ENCODE assay signal across 15 cellular contexts in the genomic region with DNA sequence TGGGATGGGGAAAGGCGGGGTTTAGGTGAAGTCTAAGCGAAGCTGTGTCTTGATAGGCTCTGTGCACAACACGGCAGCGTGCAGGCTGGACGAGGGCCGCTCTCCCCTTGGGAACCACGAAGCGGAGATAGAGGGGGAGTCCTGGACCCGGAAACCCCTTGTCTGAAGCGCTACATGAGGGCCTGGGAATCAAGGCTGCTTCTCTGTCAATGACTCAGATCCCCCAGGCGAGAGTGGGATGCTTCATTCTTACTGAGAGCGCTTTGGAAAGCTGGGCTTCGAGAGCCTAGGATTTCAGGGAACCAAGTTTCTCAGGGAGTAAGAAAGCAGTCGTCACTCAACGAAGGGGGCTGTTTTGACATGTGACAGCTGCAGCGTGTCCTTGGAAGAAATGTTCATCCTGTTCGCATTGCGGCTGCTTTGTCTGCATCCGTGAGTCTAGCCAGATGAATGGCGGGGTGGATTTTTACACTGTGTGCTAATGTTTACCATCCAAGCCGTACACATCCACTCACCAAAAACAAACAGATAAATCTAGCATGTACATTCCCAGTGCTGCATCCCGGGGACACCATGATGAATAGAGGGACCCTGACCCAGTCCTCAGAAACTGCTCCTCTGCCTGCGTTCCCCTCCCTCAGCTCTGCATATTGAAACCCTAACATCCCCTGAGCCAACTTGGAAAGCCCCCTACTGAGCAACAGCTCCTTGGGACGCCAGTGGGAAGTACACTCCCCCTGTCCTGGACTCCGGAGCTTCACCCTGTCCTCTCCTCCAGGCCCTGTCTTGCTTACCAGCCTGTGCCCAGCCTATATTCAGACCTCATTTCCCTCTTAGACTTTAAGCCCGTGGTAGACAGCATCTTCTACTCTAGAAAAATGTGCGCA. TPM values are rescaled to one million over a fixed set of nuclear protein-coding genes. Genes with fewer than 3 reads are reported as not detected.
DNase-seq lines count a peak whose midpoint lies in the region; ATAC-seq, FAIRE-seq and TF ChIP-seq lines count a peak whose summit lies in the region.
"Had no signal": no experiment of that assay in that cellular context is flagged by ENCODE, and none has a peak within 500 bp of the region (broad histone marks: within the 10 kb centered on the region; RNA-seq: fewer than 3 reads in every experiment).

No MANE protein-coding gene starts in this region.

- H3K4me1 Mint-ChIP-seq in CD8-positive, alpha-beta T cell (ENCODE audit: low read depth), result peaks cover 42% of the 10 kb centered on the region
- H3K4me1 Mint-ChIP-seq in astrocyte (ENCODE audit: low read depth, unreplicated experiment), result peaks cover 16% of the 10 kb centered on the region

- TF ChIP-seq CTCF in CD8-positive, alpha-beta T cell (IDR thresholded peaks at IDR 0.05), result no peak
- no peak for TF ChIP-seq CTCF in IMR-90 (conservative IDR thresholded peaks at IDR 0.05; ENCODE audit: low read depth, low read length)
- TF ChIP-seq CTCF in astrocyte (IDR thresholded peaks at IDR 0.05; ENCODE audit: insufficient read depth, low read depth, low read length), result no peak
- TF ChIP-seq CTCF in lower lobe of right lung (IDR thresholded peaks at IDR 0.05), result no peak

- no peaks in the 10 kb centered on the region for H3K79me2 ChIP-seq in astrocyte (ENCODE audit: insufficient read depth, low read length)

- no peak for ATAC-seq in CD8-positive, alpha-beta T cell
- ATAC-seq in IMR-90 (ENCODE audit: low read depth) (peak; percentile 9), lower lobe of right lung (no peak), HG03442 (IDR thresholded peaks at IDR 0.05; ENCODE audit: unreplicated experiment) (no peak), GM18861 (IDR thresholded peaks at IDR 0.05; ENCODE audit: unreplicated experiment) (no peak)

- H3K4me3 ChIP-seq in CD8-positive, alpha-beta T cell (ENCODE audit: low read depth, low read length), result no peak overlapping the region
- H3K4me3 ChIP-seq in IMR-90 (ENCODE audit: insufficient read depth, low read depth, low read length), result no peak overlapping the region
- H3K4me3 ChIP-seq in astrocyte (ENCODE audit: insufficient read depth, low read depth, low read length), result no peak overlapping the region
- no peak overlapping the region for H3K4me3 ChIP-seq in lower lobe of right lung
- H3K4me3 ChIP-seq: right lobe of liver had no signal

- H4K91ac ChIP-seq in IMR-90 (ENCODE audit: insufficient read depth, low read depth, low read length), result peak overlapping the region; percentile 99

- in situ Hi-C loops in IMR-90 (cut with MboI; ENCODE audit: low sequenced_read_pairs), result no loop called here

- peaks cover 41% of the 10 kb centered on the region for H3K4me1 ChIP-seq in CD8-positive, alpha-beta T cell (ENCODE audit: insufficient read depth, low read length)
- H3K4me1 ChIP-seq in IMR-90 (ENCODE audit: control insufficient read depth, insufficient read depth, low read length), result peaks cover 25% of the 10 kb centered on the region
- peaks cover 25% of the 10 kb centered on the region for H3K4me1 ChIP-seq in astrocyte (ENCODE audit: insufficient read depth, low read length)
- H3K4me1 ChIP-seq in lower lobe of right lung, result peaks cover 18% of the 10 kb centered on the region
- H3K4me1 ChIP-seq: right lobe of liver had no signal

- H2BK15ac ChIP-seq in IMR-90 (ENCODE audit: low read depth, low read length), result peak overlapping the region; percentile 90; the same call in 2 of the 3 replicates

- no peaks in the 10 kb centered on the region for H3K9me3 Mint-ChIP-seq in CD8-positive, alpha-beta T cell
- no peaks in the 10 kb centered on the region for H3K9me3 Mint-ChIP-seq in astrocyte (ENCODE audit: unreplicated experiment)

- H3K9me1 ChIP-seq in IMR-90 (ENCODE audit: insufficient read depth, low read length), result peaks cover 19% of the 10 kb centered on the region

- FAIRE-seq in astrocyte (lab: Jason Lieb, UNC), result no peak
- FAIRE-seq: GM12891 had no signal

- peak; percentile 14 for TF ChIP-seq RAD21 in IMR-90 (IDR thresholded peaks at IDR 0.05; ENCODE audit: low read length)

- peaks cover 8 to 36% of the 10 kb centered on the region in 2 experiments; a peak in 3 of 4 replicates for H3K79me1 ChIP-seq in IMR-90 (ENCODE audit: low read depth in 1 of 2, low read length in 2 of 2)

- peak overlapping the region; percentile 96 for H2AK5ac ChIP-seq in IMR-90 (ENCODE audit: low read depth, low read length)

- H3K56ac ChIP-seq in IMR-90 (ENCODE audit: extremely low read depth, insufficient read depth, low read length), result peak overlapping the region; percentile 75

- H3K36me3 ChIP-seq in CD8-positive, alpha-beta T cell (ENCODE audit: insufficient read depth, low read length), result peaks cover 6% of the 10 kb centered on the region
- H3K36me3 ChIP-seq in IMR-90 (ENCODE audit: control insufficient read depth, insufficient read depth, low read length) (peaks cover 11% of the 10 kb centered on the region; the same call in 1 of the 2 replicates), astrocyte (ENCODE audit: insufficient read depth, low read length) (no peaks in the 10 kb centered on the region), lower lobe of right lung (peaks cover 6% of the 10 kb centered on the region)
- H3K36me3 ChIP-seq: right lobe of liver had no signal

- H2BK120ac ChIP-seq in IMR-90 (ENCODE audit: low read depth, low read length), result peak overlapping the region; percentile 99

- H3K4me2 ChIP-seq in IMR-90 (ENCODE audit: low read depth, low read length) (peak overlapping the region; percentile 47), astrocyte (ENCODE audit: low read length) (peak overlapping the region; percentile 20)

- H4K20me1 ChIP-seq in IMR-90 (ENCODE audit: insufficient read depth, low read length) (no peaks in the 10 kb centered on the region), astrocyte (ENCODE audit: insufficient read depth, low read length) (no peaks in the 10 kb centered on the region)

- no peaks in the 10 kb centered on the region for H3K27me3 Mint-ChIP-seq in CD8-positive, alpha-beta T cell (ENCODE audit: low read depth)
- H3K27me3 Mint-ChIP-seq in astrocyte (ENCODE audit: low read depth, unreplicated experiment), result peaks cover 7% of the 10 kb centered on the region

- peak overlapping the region; percentile 43 for H3K27ac Mint-ChIP-seq in CD8-positive, alpha-beta T cell
- no peak overlapping the region for H3K27ac Mint-ChIP-seq in astrocyte (ENCODE audit: unreplicated experiment)

- H3K27ac ChIP-seq in CD8-positive, alpha-beta T cell (ENCODE audit: low read depth, low read length), result no peak overlapping the region
- H3K27ac ChIP-seq in IMR-90 (ENCODE audit: insufficient read depth, low read length) (peak overlapping the region; percentile 86), astrocyte (ENCODE audit: low read depth, low read length) (peak overlapping the region; percentile 5), lower lobe of right lung (peak overlapping the region; percentile 49)
- H3K27ac ChIP-seq: right lobe of liver had no signal

- POLR2A ChIA-PET in CD8-positive, alpha-beta T cell (lab: Charles Lee), result interaction anchor here (2.8 kb wide), 1 partner anchor 31 kb away, joined by 9 read pairs; a partner anchor contains a TSS
- POLR2A ChIA-PET in IMR-90 (lab: Charles Lee; ENCODE audit: unreplicated experiment), result interaction anchor here (0.6 kb wide), 1 partner anchor 50 kb away, joined by 3 read pairs; no protein-coding TSS in a partner anchor

- H3K18ac ChIP-seq in IMR-90 (ENCODE audit: low read depth, low read length), result peak overlapping the region; percentile 89

- peak overlapping the region; percentile 97 for H2BK20ac ChIP-seq in IMR-90 (ENCODE audit: low read depth, low read length)

- H2AK9ac ChIP-seq in IMR-90 (replicated peaks; ENCODE audit: low read depth, low read length, poor library complexity), result peak overlapping the region; percentile 83

- peak overlapping the region; percentile 90 to 98 for H4K8ac ChIP-seq in IMR-90 (ENCODE audit: low read depth in 2 of 2, low read length in 2 of 2)

- peak overlapping the region; percentile 98 for H3K23ac ChIP-seq in IMR-90 (ENCODE audit: low read depth, low read length)

- intact Hi-C loops in CD8-positive, alpha-beta T cell (cut with DNase I, micrococcal nuclease), result loop anchor here in 1 of 2 experiments (5.0 kb wide), 1 partner anchor 42 kb away; no protein-coding TSS in a partner anchor
- intact Hi-C loops in IMR-90 (cut with micrococcal nuclease), result no loop called here
- intact Hi-C loops in lower lobe of right lung (cut with DNase I), result no loop called here

- H3K36me3 Mint-ChIP-seq in CD8-positive, alpha-beta T cell, result peaks cover 35% of the 10 kb centered on the region
- H3K36me3 Mint-ChIP-seq in astrocyte (ENCODE audit: low read depth, unreplicated experiment), result peaks cover 2% of the 10 kb centered on the region

- WGBS in IMR-90 (ENCODE audit: extremely low coverage in 2 of 2, insufficient read length in 1 of 2), 2 experiments, result 13% methylated on average over 10 of the region's 27 CpGs; no CpG with 5 or more reads in 1 of the 2 experiments

- peak overlapping the region; percentile 84 for H4K5ac ChIP-seq in IMR-90 (ENCODE audit: low read depth, low read length)

- H3K4ac ChIP-seq in IMR-90 (ENCODE audit: low read depth, low read length), result peak overlapping the region; percentile 98

- H3K9ac ChIP-seq in IMR-90 (ENCODE audit: low read depth, low read length) (peak overlapping the region; percentile 8), astrocyte (ENCODE audit: low read length) (peak overlapping the region; percentile 43)

- dilution Hi-C loops in IMR-90 (cut with HindIII; ENCODE audit: low sequenced_read_pairs, unreplicated experiment), result no loop called here

- DNase-seq in CD8-positive, alpha-beta T cell, result no peak
- DNase-seq in IMR-90 (peak; percentile 90), astrocyte (ENCODE audit: low read depth) (peak; percentile 32), lower lobe of right lung (no peak), NCI-H526 treated with DMSO at 0.1 percent for 48 hours (lab: John Stamatoyannopoulos, UW) (no peak), NCI-H2196 treated with DMSO at 0.1 percent for 48 hours (lab: John Stamatoyannopoulos, UW; ENCODE audit: unreplicated experiment) (no peak)
- DNase-seq: activated T-cell treated with anti-CD3 and anti-CD28 coated beads, Interleukin-2, amount 50 U/mL, for 1 hour; cortex of kidney; midbrain; NCI-H1105; right lobe of liver; T-helper 9 cell had no signal

- peak overlapping the region; percentile 74 for H2AFZ ChIP-seq in IMR-90 (replicated peaks; ENCODE audit: low read length, poor library complexity)
- peak overlapping the region; percentile 67 for H2AFZ ChIP-seq in astrocyte (ENCODE audit: low read depth, low read length)

- H3K4me3 Mint-ChIP-seq in CD8-positive, alpha-beta T cell, result no peak overlapping the region
- H3K4me3 Mint-ChIP-seq in astrocyte (ENCODE audit: unreplicated experiment), result no peak overlapping the region

- no TSS peak for BruUV-seq in IMR-90 (replicated peaks; lab: Mats Ljungman, UMichigan)

- peak overlapping the region; percentile 86 for H2BK5ac ChIP-seq in IMR-90 (ENCODE audit: low read depth, low read length, poor library complexity, severe bottlenecking)

- no peak for TF ChIP-seq POLR2A in IMR-90 (IDR thresholded peaks at IDR 0.05; ENCODE audit: low read depth, low read length)

- no peaks in the 10 kb centered on the region for H3K9me3 ChIP-seq in CD8-positive, alpha-beta T cell (ENCODE audit: low read length)
- H3K9me3 ChIP-seq in IMR-90 (ENCODE audit: control insufficient read depth, insufficient read depth, low read length) (no peaks in the 10 kb centered on the region), astrocyte (ENCODE audit: insufficient read depth, low read depth, low read length) (no peaks in the 10 kb centered on the region), lower lobe of right lung (no peaks in the 10 kb centered on the region)
- H3K9me3 ChIP-seq: right lobe of liver had no signal

- CTCF ChIA-PET in CD8-positive, alpha-beta T cell (lab: Charles Lee), result interaction anchor here (1.1 kb wide), 1 partner anchor 45 kb away, joined by 4 read pairs; no protein-coding TSS in a partner anchor
- CTCF ChIA-PET in IMR-90 (lab: Yijun Ruan, JAX), result no interaction called here

- H3K14ac ChIP-seq in IMR-90 (replicated peaks; ENCODE audit: low read depth, low read length), result peak overlapping the region; percentile 98

- no peaks in the 10 kb centered on the region for H3K27me3 ChIP-seq in CD8-positive, alpha-beta T cell (ENCODE audit: insufficient read depth, low read length)
- H3K27me3 ChIP-seq in IMR-90 (ENCODE audit: control insufficient read depth, insufficient read depth, low read length) (no peaks in the 10 kb centered on the region), astrocyte (ENCODE audit: insufficient read depth, low read length) (no peaks in the 10 kb centered on the region), lower lobe of right lung (ENCODE audit: low read depth) (peaks cover 7% of the 10 kb centered on the region)
- H3K27me3 ChIP-seq: right lobe of liver had no signal

RNA-seq across cellular contexts. Expression of a gene that starts 24.5 kb away (rescaled TPM):
- 10 to 100 TPM; 56.5 to 57.6 TPM for total RNA-seq in CD8-positive, alpha-beta T cell
- total RNA-seq in IMR-90 (2012; rRNA removed) (109 and 118 TPM in 2 replicates), astrocyte (76.5 and 81.4 TPM in 2 replicates), lower lobe of right lung (68.6 TPM)
- polyA plus RNA-seq in IMR-90 (2012; rRNA removed), result 98.4 and 102 TPM in 2 replicates
- 73.2 and 76.9 TPM in 2 replicates for polyA plus RNA-seq in IMR-90 (2012; cell fraction: cytosol; rRNA removed)
- polyA plus RNA-seq in IMR-90 (2012; cell fraction: nucleus; rRNA removed; ENCODE audit: low replicate concordance), result 59.0 and 86.9 TPM in 2 replicates

RNA-seq across cellular contexts. Expression of a gene that starts 31.8 kb away (rescaled TPM):
- 10 to 100 TPM; 23.5 to 26.0 TPM for total RNA-seq in CD8-positive, alpha-beta T cell
- total RNA-seq in IMR-90 (2012; rRNA removed) (25.8 and 26.1 TPM in 2 replicates), astrocyte (2.3 and 2.5 TPM in 2 replicates), lower lobe of right lung (23.9 TPM)
- polyA plus RNA-seq in IMR-90 (2012; rRNA removed), result 26.5 and 29.6 TPM in 2 replicates
- 12.7 and 19.2 TPM in 2 replicates for polyA plus RNA-seq in IMR-90 (2012; cell fraction: cytosol; rRNA removed)
- polyA plus RNA-seq in IMR-90 (2012; cell fraction: nucleus; rRNA removed; ENCODE audit: low replicate concordance), result 28.4 and 44.9 TPM in 2 replicates

RNA-seq across cellular contexts. Expression of a gene that starts 51.5 kb away (rescaled TPM):
- 10 to 100 TPM; 20.7 to 26.0 TPM for total RNA-seq in CD8-positive, alpha-beta T cell
- total RNA-seq in IMR-90 (2012; rRNA removed) (86.4 and 105 TPM in 2 replicates), astrocyte (28.5 and 30.3 TPM in 2 replicates), lower lobe of right lung (24.4 TPM)
- polyA plus RNA-seq in IMR-90 (2012; rRNA removed), result 48.8 and 49.5 TPM in 2 replicates
- 24.3 and 40.6 TPM in 2 replicates for polyA plus RNA-seq in IMR-90 (2012; cell fraction: cytosol; rRNA removed)
- polyA plus RNA-seq in IMR-90 (2012; cell fraction: nucleus; rRNA removed; ENCODE audit: low replicate concordance), result 28.6 and 46.9 TPM in 2 replicates

RNA-seq across cellular contexts. Expression of a gene that starts 51.9 kb away (rescaled TPM):
- under 1 TPM; 0.22 to 0.81 TPM for total RNA-seq in CD8-positive, alpha-beta T cell
- total RNA-seq in IMR-90 (2012; rRNA removed), result 83.3 and 88.0 TPM in 2 replicates
- polyA plus RNA-seq in IMR-90 (2012; rRNA removed), result 63.7 and 68.0 TPM in 2 replicates
- polyA plus RNA-seq in IMR-90 (2012; cell fraction: cytosol; rRNA removed), result 21.7 and 43.0 TPM in 2 replicates
- polyA plus RNA-seq in IMR-90 (2012; cell fraction: nucleus; rRNA removed; ENCODE audit: low replicate concordance), result 13.7 and 69.2 TPM in 2 replicates
- total RNA-seq in astrocyte, result 10.4 and 14.8 TPM in 2 replicates
- 2.5 TPM for total RNA-seq in lower lobe of right lung

Comparison
In these comparisons a context has a peak if more than half of its experiments do, and no peak if none do; other contexts are left out.
1. DNase-seq: peak in IMR-90 (single experiment) and astrocyte (single experiment); none in CD8-positive, alpha-beta T cell (0 of 7), lower lobe of right lung (single experiment), NCI-H526 treated with DMSO at 0.1 percent for 48 hours (single experiment) and NCI-H2196 treated with DMSO at 0.1 percent for 48 hours (single experiment).